31 cellular contexts compared by ENCODE assay signal in genomic region chr2:236578411-236578846, GRCh38. TPM values are rescaled to one million over a fixed set of nuclear protein-coding genes. Genes with fewer than 3 reads are reported as not detected.
A peak's percentile ranks its signal among the peaks of the same experiment; 100 is the strongest.
DNase-seq lines count a peak whose midpoint lies in the region; ATAC-seq and TF ChIP-seq lines count a peak whose summit lies in the region.
"Had no signal": no experiment of that assay in that cellular context is flagged by ENCODE, and none has a peak within 500 bp of the region (broad histone marks: within the 10 kb centered on the region; RNA-seq: fewer than 3 reads in every experiment).

No MANE protein-coding gene starts in this region.

- intact Hi-C loops in heart right ventricle (cut with DNase I) (loop anchor here in 6 of 10 donors (10.0 kb wide), 5 partner anchors 86 to 296 kb away; no protein-coding TSS in a partner anchor), left cardiac atrium (cut with DNase I) (no loop called here), gastrocnemius medialis (cut with DNase I; ENCODE audit: low total_unique reads) (no loop called here)

- H3K4me1 ChIP-seq in heart right ventricle (peaks cover 5 to 78% (median 46%) of the 10 kb centered on the region in 9 donors), gastrocnemius medialis (peaks cover 5 to 35% of the 10 kb centered on the region in 2 donors)

- no peak for TF ChIP-seq CTCF in heart right ventricle (IDR thresholded peaks at IDR 0.05)
- TF ChIP-seq CTCF in gastrocnemius medialis (IDR thresholded peaks at IDR 0.05 in 4 of 5, conservative IDR thresholded peaks at IDR 0.05 in 1 of 5), result no peak
- no peak for TF ChIP-seq CTCF in RWPE1 (conservative IDR thresholded peaks at IDR 0.05; ENCODE audit: low read depth)
- no peak for TF ChIP-seq CTCF in WERI-Rb-1 (IDR thresholded peaks at IDR 0.05; ENCODE audit: low read depth, low read length)

- no peak overlapping the region for H3K4me3 ChIP-seq in heart right ventricle
- H3K4me3 ChIP-seq in gastrocnemius medialis, result no peak overlapping the region
- no peak overlapping the region for H3K4me3 ChIP-seq in WERI-Rb-1 (ENCODE audit: low read depth, low read length)
- H3K4me3 ChIP-seq: GM23248, K562, MG63, skin epidermis had no signal

- H3K9me3 ChIP-seq in heart right ventricle (no peaks in the 10 kb centered on the region), gastrocnemius medialis (no peaks in the 10 kb centered on the region), WERI-Rb-1 (ENCODE audit: severe bottlenecking) (no peaks in the 10 kb centered on the region)
- H3K9me3 ChIP-seq: MG63 had no signal

- ATAC-seq in heart right ventricle, result no peak
- no peak for ATAC-seq in left cardiac atrium
- ATAC-seq in gastrocnemius medialis, result no peak
- ATAC-seq: activated naive CD4-positive, alpha-beta T cell treated with anti-CD3 and anti-CD28 coated beads, Interleukin-2, amount 50 U/mL, for 72 hours; activated T-helper 17 cell treated with anti-CD3 and anti-CD28 coated beads, Interleukin-2, amount 50 U/mL, for 72 hours; K562; natural killer cell treated with Interleukin-12 subunit alpha and Interleukin-12 subunit beta and Interleukin-15 and Interleukin-18, amount 100 ng/mL, for 72 hours had no signal

- no peak overlapping the region for H3K27ac Mint-ChIP-seq in immature natural killer cell
- H3K27ac Mint-ChIP-seq: activated T-helper 17 cell treated with anti-CD3 and anti-CD28 coated beads, Interleukin-2, amount 50 U/mL, for 72 hours; natural killer cell treated with Interleukin-12 subunit alpha and Interleukin-12 subunit beta and Interleukin-15 and Interleukin-18, amount 100 ng/mL, for 72 hours had no signal

- H3K27me3 ChIP-seq in heart right ventricle, result no peaks in the 10 kb centered on the region
- H3K27me3 ChIP-seq in gastrocnemius medialis, result no peaks in the 10 kb centered on the region
- H3K27me3 ChIP-seq in WERI-Rb-1 (ENCODE audit: insufficient read depth, low read depth, severe bottlenecking), result no peaks in the 10 kb centered on the region
- H3K27me3 ChIP-seq: MG63 had no signal

- DNase-seq in heart right ventricle (no peak), left cardiac atrium (no peak), islet precursor cell (peak; percentile 54), gastrocnemius medialis (no peak), midbrain (lab: John Stamatoyannopoulos, UW) (no peak), immature natural killer cell (no peak), RWPE1 (ENCODE audit: low spot score) (no peak), WERI-Rb-1 (no peak)
- DNase-seq: 8988T; activated CD4-positive, alpha-beta T cell treated with anti-CD3 and anti-CD28 coated beads, Interleukin-2, amount 50 U/mL, for 4 hours; activated CD8-positive, alpha-beta memory T cell treated with anti-CD3 and anti-CD28 coated beads, Interleukin-2, amount 50 U/mL, for 48 hours; CD8-positive, alpha-beta memory T cell; central memory CD4-positive, alpha-beta T cell; dermis blood vessel endothelial cell; GM23248; left ventricle myocardium superior; MG63; NCI-H1417 treated with DMSO at 0.1 percent for 48 hours; NCI-H2107; NCI-H446; posterior cingulate gyrus; SIG-M5; stimulated activated CD4-positive, alpha-beta T cell treated with anti-CD3 and anti-CD28 coated beads, Interleukin-2, amount 100 ng/mL, for 24 hours; SW 1271; T1000 had no signal

- H3K4me1 Mint-ChIP-seq in immature natural killer cell, result peaks cover 26 to 28% of the 10 kb centered on the region in 2 donors

- H3K27me3 Mint-ChIP-seq in immature natural killer cell (ENCODE audit: low read depth in 3 of 3), result peaks cover 0 to 3% (median 2%) of the 10 kb centered on the region in 3 donors
- H3K27me3 Mint-ChIP-seq: activated T-helper 17 cell treated with anti-CD3 and anti-CD28 coated beads, Interleukin-2, amount 50 U/mL, for 72 hours; natural killer cell treated with Interleukin-12 subunit alpha and Interleukin-12 subunit beta and Interleukin-15 and Interleukin-18, amount 100 ng/mL, for 72 hours had no signal

- POLR2A ChIA-PET in RWPE1 (lab: Yijun Ruan, JAX; ENCODE audit: low non-redundant PET), result no interaction called here

- H3K36me3 Mint-ChIP-seq in immature natural killer cell, result peaks cover 12 to 23% (median 18%) of the 10 kb centered on the region in 3 donors

- no peak overlapping the region for H3K4me3 Mint-ChIP-seq in immature natural killer cell
- H3K4me3 Mint-ChIP-seq: activated T-helper 17 cell treated with anti-CD3 and anti-CD28 coated beads, Interleukin-2, amount 50 U/mL, for 72 hours; CD8-positive, alpha-beta memory T cell; natural killer cell treated with Interleukin-12 subunit alpha and Interleukin-12 subunit beta and Interleukin-15 and Interleukin-18, amount 100 ng/mL, for 72 hours; WTC11 had no signal

- no peaks in the 10 kb centered on the region for H3K9me3 Mint-ChIP-seq in immature natural killer cell
- H3K9me3 Mint-ChIP-seq: activated naive CD4-positive, alpha-beta T cell treated with anti-CD3 and anti-CD28 coated beads, Interleukin-2, amount 50 U/mL, for 72 hours; activated T-helper 17 cell treated with anti-CD3 and anti-CD28 coated beads, Interleukin-2, amount 50 U/mL, for 72 hours; CD8-positive, alpha-beta memory T cell; natural killer cell treated with Interleukin-12 subunit alpha and Interleukin-12 subunit beta and Interleukin-15 and Interleukin-18, amount 100 ng/mL, for 72 hours had no signal

- H3K36me3 ChIP-seq in heart right ventricle (peaks cover 0 to 52% (median 22%) of the 10 kb centered on the region in 9 donors), gastrocnemius medialis (peaks cover 2 to 13% of the 10 kb centered on the region in 2 donors), WERI-Rb-1 (no peaks in the 10 kb centered on the region)

- in situ Hi-C loops in gastrocnemius medialis (cut with MboI; ENCODE audit: low sequenced_read_pairs in 4 of 4), result no loop called here

- 93 to 95% methylated on average over 15 of the region's 15 CpGs for WGBS in heart right ventricle, 2 donors

- CTCF ChIA-PET in RWPE1 (lab: Yijun Ruan, JAX), result interaction anchor here (0.9 kb wide), 1 partner anchor 234 kb away, joined by 3 read pairs; no protein-coding TSS in a partner anchor

- TF ChIP-seq POLR2A in gastrocnemius medialis (IDR thresholded peaks at IDR 0.05), result no peak

- H3K27ac ChIP-seq in heart right ventricle (peak overlapping the region in 6 of 10 donors; percentile 41 to 76 (median 58)), gastrocnemius medialis (peak overlapping the region; percentile 47 to 76 (median 58)), RWPE1 (no peak overlapping the region), WERI-Rb-1 (no peak overlapping the region)
- H3K27ac ChIP-seq: GM23248 had no signal

RNA-seq across cellular contexts. Expression of gene ACKR3, which starts 8.8 kb away (rescaled TPM):
- 100 to 1,000 TPM in 1 of 10 donors, 10 to 100 TPM in 9; 17.7 to 102 (median 49.3) TPM for total RNA-seq in heart right ventricle
- 10 to 100 TPM; 18.5 to 23.2 TPM for polyA plus RNA-seq in heart right ventricle
- total RNA-seq in left cardiac atrium, result 10 to 100 TPM; 27.4 to 46.4 TPM
- total RNA-seq in gastrocnemius medialis, result 10 to 100 TPM in 2 of 4 donors, 1 to 10 TPM in 2; 7.1 to 55.0 (median 15.2) TPM
- 1 to 10 TPM; 3.1 to 7.8 (median 5.9) TPM for polyA plus RNA-seq in immature natural killer cell
- polyA plus RNA-seq: K562 had no signal

Comparison
In these comparisons a context has a peak if more than half of its experiments do, and no peak if none do; other contexts are left out.
1. intact Hi-C loops: an anchor here in heart right ventricle (10.0 kb wide); none called in left cardiac atrium and gastrocnemius medialis.
2. H3K27ac ChIP-seq: peak in heart right ventricle (6 of 10) and gastrocnemius medialis (4 of 4); none in RWPE1 (single experiment) and WERI-Rb-1 (single experiment).